9 cellular contexts compared by ENCODE assay signal in the genomic region with DNA sequence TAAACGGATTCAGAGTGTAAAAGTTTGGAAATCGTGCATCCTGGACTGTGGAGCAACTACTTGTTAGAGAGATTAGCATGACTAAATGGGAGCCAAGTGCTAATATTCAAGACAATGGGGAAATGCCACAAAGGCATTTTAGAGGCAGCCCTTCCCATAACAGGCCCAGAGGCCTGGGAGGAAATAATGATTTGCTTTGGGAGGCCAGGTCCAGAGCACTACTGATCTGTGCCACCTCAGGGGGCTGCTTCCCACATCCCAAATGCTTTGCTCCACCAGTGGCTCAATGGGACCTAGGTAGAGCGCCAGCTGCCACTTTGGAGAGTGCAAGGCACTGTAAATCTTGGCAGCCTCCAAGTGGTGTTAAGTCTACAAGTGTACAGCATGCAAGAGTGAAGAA.
"Had no signal": no experiment of that assay in that cellular context is flagged by ENCODE, and none has a peak within 500 bp of the region (broad histone marks: within the 10 kb centered on the region; RNA-seq: fewer than 3 reads in every experiment).

No MANE protein-coding gene starts in this region.

- H3K4me3 ChIP-seq: GM23338 had no signal

- DNase-seq: H9, HCEC 1CT, HFFc6, IMR-90, KBM-7 had no signal

- ATAC-seq: GM23338 had no signal

- H3K27ac Mint-ChIP-seq: GM23338, H9, HFFc6 had no signal

- H3K4me1 Mint-ChIP-seq: GM23338, H9 had no signal

- H2AFZ ChIP-seq: GM23338 had no signal

- H3K4me2 ChIP-seq: GM23338 had no signal

- FAIRE-seq: H1, H54, HTR-8/SVneo had no signal

- H3K4me3 Mint-ChIP-seq: GM23338, H9, HFFc6 had no signal
